ENCODE assay signal across 11 cellular contexts in genomic region chr9:37209431-37210386, GRCh38.
A peak's percentile ranks its signal among the peaks of the same experiment; 100 is the strongest.
DNase-seq lines count a peak whose midpoint lies in the region; ATAC-seq, FAIRE-seq and TF ChIP-seq lines count a peak whose summit lies in the region.
"Had no signal": no experiment of that assay in that cellular context is flagged by ENCODE, and none has a peak within 500 bp of the region (broad histone marks: within the 10 kb centered on the region; RNA-seq: fewer than 3 reads in every experiment).

No MANE protein-coding gene starts in this region.

- H3K4me2 ChIP-seq in K562 (ENCODE audit: insufficient read depth, low read length): no peak overlapping the region

- no peaks in the 10 kb centered on the region for H3K9me3 Mint-ChIP-seq in natural killer cell
- H3K9me3 Mint-ChIP-seq: effector memory CD8-positive, alpha-beta T cell had no signal

- FAIRE-seq in K562 (lab: Jason Lieb, UNC): no peak

- H3K79me2 ChIP-seq in K562 (ENCODE audit: control insufficient read depth, insufficient read depth, low read length): peaks cover 84% of the 10 kb centered on the region

- peak overlapping the region; percentile 51; the same call in 2 of the 3 replicates for H3K27ac ChIP-seq in K562 (ENCODE audit: extremely low read depth, low read depth, low read length)

- 11% methylated on average over 2 of the region's 2 CpGs for WGBS in K562 (ENCODE audit: insufficient coverage, low coverage, missing lambda C conversion rate)

- TF ChIP-seq RAD21 in K562 (CRISPR knock-in tag; conservative IDR thresholded peaks at IDR 0.05 in 1 of 2, IDR thresholded peaks at IDR 0.05 in 1 of 2): peak in 1 of 2 experiments; percentile 51; a peak in 2 of 4 replicates

- no peak overlapping the region for H2AFZ ChIP-seq in K562 (ENCODE audit: low read depth, low read length)

- H3K4me1 Mint-ChIP-seq in natural killer cell: peaks cover 34 to 36% of the 10 kb centered on the region in 2 donors
- H3K4me1 Mint-ChIP-seq: nephron had no signal

- H3K9ac ChIP-seq in K562 (ENCODE audit: insufficient read depth in 1 of 2, low read depth in 2 of 2, low read length in 2 of 2): peak overlapping the region in 1 of 2 experiments; percentile 12; a peak in 1 of 4 replicates

- H4K20me1 ChIP-seq in K562 (replicated peaks; ENCODE audit: control insufficient read depth, insufficient read depth, low read length): no peaks in the 10 kb centered on the region

- intact Hi-C loops in K562 (cut with micrococcal nuclease): loop anchor here (5.0 kb wide), 3 partner anchors 38 to 88 kb away; no protein-coding TSS in a partner anchor
- intact Hi-C loops in natural killer cell (cut with micrococcal nuclease): loop anchor here (5.0 kb wide), 1 partner anchor 93 kb away; no protein-coding TSS in a partner anchor

- no peak for TF ChIP-seq POLR2A in K562 (conservative IDR thresholded peaks at IDR 0.05)

- CTCF ChIA-PET in K562 (lab: Yijun Ruan, JAX; ENCODE audit: low intra/inter-chr PET ratio): no interaction called here

- no peaks in the 10 kb centered on the region for H3K9me1 ChIP-seq in K562 (ENCODE audit: control insufficient read depth, insufficient read depth, low read length)

- no peak overlapping the region for H3K4me3 Mint-ChIP-seq in natural killer cell
- H3K4me3 Mint-ChIP-seq: effector memory CD8-positive, alpha-beta T cell; nephron had no signal

- no TSS peak for BruUV-seq in K562 (replicated peaks; lab: Mats Ljungman, UMichigan)

- DNase-seq in DMS153 (lab: John Stamatoyannopoulos, UW) (peak; percentile 28), DMS153 treated with DMSO at 0.1 percent for 48 hours (lab: John Stamatoyannopoulos, UW; ENCODE audit: unreplicated experiment) (no peak), Kasumi-1 (lab: John Stamatoyannopoulos, UW) (peak; percentile 34 to 56), K562 (ENCODE audit: extremely low read depth in 1 of 4, low spot score in 3 of 4) (peak in 2 of 4 experiments; percentile 30 to 54), natural killer cell (no peak), T-helper 9 cell (no peak)
- DNase-seq: effector memory CD8-positive, alpha-beta T cell; NCI-H1694 treated with DMSO at 0.1 percent for 48 hours had no signal

- no peak overlapping the region for H3K4me3 ChIP-seq in K562

- no peak for TF ChIP-seq EP300 in K562 (IDR thresholded peaks at IDR 0.05; ENCODE audit: low read length)

- in situ Hi-C loops in K562 (cut with MboI): no loop called here

- H3K27ac Mint-ChIP-seq in natural killer cell: peak overlapping the region; percentile 9

- no peaks in the 10 kb centered on the region for H3K9me3 ChIP-seq in K562 (replicated peaks; ENCODE audit: control insufficient read depth, insufficient read depth, low read depth, low read length)

- H3K36me3 Mint-ChIP-seq in natural killer cell: no peaks in the 10 kb centered on the region

- peaks cover 50% of the 10 kb centered on the region for H3K36me3 ChIP-seq in K562 (ENCODE audit: control insufficient read depth, insufficient read depth, low read length)

- ATAC-seq in K562 (peak; percentile 78), natural killer cell (no peak), GM19452 (IDR thresholded peaks at IDR 0.05; ENCODE audit: unreplicated experiment) (no peak), HG02870 (IDR thresholded peaks at IDR 0.05; ENCODE audit: unreplicated experiment) (no peak)
- ATAC-seq: effector memory CD8-positive, alpha-beta T cell had no signal

- peak; percentile 18 to 49 (median 30); a peak in 3 of 6 replicates for TF ChIP-seq CTCF in K562 (IDR thresholded peaks at IDR 0.05 in 2 of 3, conservative IDR thresholded peaks at IDR 0.05 in 1 of 3; ENCODE audit: insufficient read depth in 2 of 3, low read depth in 1 of 3, low read length in 3 of 3)
- no peak for TF ChIP-seq CTCF in natural killer cell (IDR thresholded peaks at IDR 0.05)

- no peaks in the 10 kb centered on the region for H3K27me3 ChIP-seq in K562 (ENCODE audit: control insufficient read depth in 2 of 2, insufficient read depth in 2 of 2, low read length in 2 of 2)

- POLR2A ChIA-PET in K562 (lab: Yijun Ruan, JAX): no interaction called here

- H3K4me1 ChIP-seq in K562 (replicated peaks in 1 of 2; ENCODE audit: control insufficient read depth in 2 of 2, insufficient read depth in 2 of 2, low read length in 2 of 2): peaks cover 6 to 8% of the 10 kb centered on the region in 2 experiments; a peak in 3 of 5 replicates

- no peaks in the 10 kb centered on the region for H3K27me3 Mint-ChIP-seq in natural killer cell (ENCODE audit: low read depth in 2 of 2)
- H3K27me3 Mint-ChIP-seq: effector memory CD8-positive, alpha-beta T cell had no signal

TF ChIP-seq in K562, 482 proteins besides CTCF, POLR2A, EP300 and RAD21 (continues in another document):
- TF ChIP-seq ZNF274 (IDR thresholded peaks at IDR 0.05; ENCODE audit: borderline replicate concordance, low read depth, low read length) (no peak), PTRF (tag; IDR thresholded peaks at IDR 0.05) (no peak), ZNF766 (CRISPR knock-in tag; conservative IDR thresholded peaks at IDR 0.05) (0 out of 2 replicates have a peak, but pooled peaks have one; percentile 39), POLR2AphosphoS2 (IDR thresholded peaks at IDR 0.05; ENCODE audit: low read length) (no peak), THAP12 (CRISPR knock-in tag; IDR thresholded peaks at IDR 0.05) (no peak), ARID1B (IDR thresholded peaks at IDR 0.05) (peak; percentile 30), ZNF707 (CRISPR knock-in tag; conservative IDR thresholded peaks at IDR 0.05) (no peak), ZNF398 (CRISPR knock-in tag; IDR thresholded peaks at IDR 0.05) (no peak), ZBTB26 (CRISPR knock-in tag; IDR thresholded peaks at IDR 0.05) (no peak), ZNF197 (CRISPR knock-in tag; IDR thresholded peaks at IDR 0.05; ENCODE audit: low read depth) (no peak), KLF13 (tag; IDR thresholded peaks at IDR 0.05; ENCODE audit: borderline replicate concordance, low read depth) (no peak), BCLAF1 (IDR thresholded peaks at IDR 0.05; ENCODE audit: borderline replicate concordance in 1 of 2, control insufficient read depth in 1 of 2, low read depth in 2 of 2, low read length in 1 of 2) (no peak)

Comparison
In these comparisons a context has a peak if more than half of its experiments do, and no peak if none do; other contexts are left out.
1. DNase-seq: peak in DMS153 (single experiment) and Kasumi-1 (2 of 2); none in DMS153 treated with DMSO at 0.1 percent for 48 hours (single experiment), natural killer cell (single experiment) and T-helper 9 cell (single experiment).